ENCODE assay signal across 1 cellular context in genomic region chr12:92927436-92928116, GRCh38.
TF ChIP-seq lines count a peak whose summit lies in the region.

No MANE protein-coding gene starts in this region.

TF ChIP-seq in K562, 482 proteins besides CTCF, POLR2A, EP300 and RAD21 (continued from another document):
- TF ChIP-seq ATF3 (IDR thresholded peaks at IDR 0.05): peak; percentile 79
- TF ChIP-seq ATF3 (CRISPR knock-in tag; conservative IDR thresholded peaks at IDR 0.05): no peak
- 0 out of 2 replicates have a peak, but pooled peaks have one; percentile 38 for TF ChIP-seq ARID1B (IDR thresholded peaks at IDR 0.05)
- no peak for TF ChIP-seq ZBTB17 (CRISPR knock-in tag; IDR thresholded peaks at IDR 0.05)
- no peak for TF ChIP-seq ZNF354B (CRISPR knock-in tag; IDR thresholded peaks at IDR 0.05)
- peak; percentile 40; the same call in 1 of the 2 replicates for TF ChIP-seq ATF7 (IDR thresholded peaks at IDR 0.05)
- peak; percentile 16; the same call in 1 of the 2 replicates for TF ChIP-seq CTBP1 (IDR thresholded peaks at IDR 0.05; ENCODE audit: borderline replicate concordance)
- TF ChIP-seq KLF10 (CRISPR knock-in tag; IDR thresholded peaks at IDR 0.05): no peak
- TF ChIP-seq DPF2 (IDR thresholded peaks at IDR 0.05): peak; percentile 47; the same call in 1 of the 2 replicates
- TF ChIP-seq CEBPG (CRISPR knock-in tag; IDR thresholded peaks at IDR 0.05): no peak
- 0 out of 4 replicates have a peak, but pooled peaks of 1 of the 2 experiments have one; percentile 18 for TF ChIP-seq CEBPG (tag; conservative IDR thresholded peaks at IDR 0.05 in 1 of 2, IDR thresholded peaks at IDR 0.05 in 1 of 2)
- 0 out of 2 replicates have a peak, but pooled peaks have one; percentile 12 for TF ChIP-seq HDAC2 (IDR thresholded peaks at IDR 0.05)
- TF ChIP-seq JUN (IDR thresholded peaks at IDR 0.05; ENCODE audit: borderline replicate concordance, low read depth, low read length): peak; percentile 46; the same call in 1 of the 2 replicates
- no peak for TF ChIP-seq JUN (CRISPR knock-in tag; IDR thresholded peaks at IDR 0.05; ENCODE audit: borderline replicate concordance)
- TF ChIP-seq DACH1 (IDR thresholded peaks at IDR 0.05; ENCODE audit: partially characterized antibody): peak; percentile 8
- TF ChIP-seq ZNF24 (IDR thresholded peaks at IDR 0.05): peak; percentile 55; the same call in 1 of the 2 replicates
- no peak for TF ChIP-seq ZNF551 (CRISPR knock-in tag; IDR thresholded peaks at IDR 0.05)
- TF ChIP-seq SMARCB1 (IDR thresholded peaks at IDR 0.05; ENCODE audit: insufficient read length, low read depth): no peak
- peak; percentile 72 for TF ChIP-seq FOSL1 (tag; conservative IDR thresholded peaks at IDR 0.05)
- no peak for TF ChIP-seq FOXO4 (CRISPR knock-in tag; IDR thresholded peaks at IDR 0.05)
- peak in 1 of 2 experiments; percentile 26; a peak in 1 of 4 replicates for TF ChIP-seq MNT (conservative IDR thresholded peaks at IDR 0.05)
- peak; percentile 87 for TF ChIP-seq JUND (IDR thresholded peaks at IDR 0.05; ENCODE audit: borderline replicate concordance, low read depth, low read length)
- TF ChIP-seq JUND (tag; IDR thresholded peaks at IDR 0.05; ENCODE audit: borderline replicate concordance, low read depth, low read length): peak; percentile 86
- no peak for TF ChIP-seq PBX2 (CRISPR knock-in tag; IDR thresholded peaks at IDR 0.05; ENCODE audit: low read depth)
- TF ChIP-seq PBX2 (tag; conservative IDR thresholded peaks at IDR 0.05; ENCODE audit: low read depth): peak; percentile 31; the same call in 1 of the 2 replicates
- no peak for TF ChIP-seq NR0B1 (IDR thresholded peaks at IDR 0.05; ENCODE audit: partially characterized antibody)
- peak; percentile 62; the same call in 1 of the 2 replicates for TF ChIP-seq ZNF263 (CRISPR knock-in tag; IDR thresholded peaks at IDR 0.05; ENCODE audit: borderline replicate concordance)
- TF ChIP-seq MAZ (CRISPR knock-in tag; conservative IDR thresholded peaks at IDR 0.05 in 1 of 2, IDR thresholded peaks at IDR 0.05 in 1 of 2): no peak
- TF ChIP-seq MEF2D (tag; conservative IDR thresholded peaks at IDR 0.05; ENCODE audit: low read depth): 0 out of 2 replicates have a peak, but pooled peaks have one; percentile 17
- TF ChIP-seq HDGF (IDR thresholded peaks at IDR 0.05): no peak
- TF ChIP-seq HMBOX1 (IDR thresholded peaks at IDR 0.05): peak; percentile 81
- TF ChIP-seq KDM1A (IDR thresholded peaks at IDR 0.05): peak; percentile 78 to 82
